ENCODE assay signal across 1 cellular context in genomic region chr10:50625663-50626062, GRCh38.
TF ChIP-seq lines count a peak whose summit lies in the region.

No MANE protein-coding gene starts in this region.

TF ChIP-seq in IMR-90, 13 proteins besides CTCF, POLR2A, EP300 and RAD21 (continued from another document):
- TF ChIP-seq MAFK (IDR thresholded peaks at IDR 0.05; ENCODE audit: low read depth, low read length) (no peak), BHLHE40 (IDR thresholded peaks at IDR 0.05; ENCODE audit: low read depth, low read length) (no peak), RFX5 (IDR thresholded peaks at IDR 0.05; ENCODE audit: low read depth, low read length) (no peak), CEBPB (IDR thresholded peaks at IDR 0.05; ENCODE audit: low read depth, low read length) (no peak), MAZ (IDR thresholded peaks at IDR 0.05; ENCODE audit: borderline replicate concordance, low read depth, low read length) (no peak), FOS (IDR thresholded peaks at IDR 0.05; ENCODE audit: low read depth, low read length) (no peak), CHD1 (IDR thresholded peaks at IDR 0.05; ENCODE audit: low read depth, low read length) (no peak)
